Comparison of ENCODE assay signal across 28 cellular contexts in genomic region chr7:101109368-101109767, GRCh38. TPM values are rescaled to one million over a fixed set of nuclear protein-coding genes. Genes with fewer than 3 reads are reported as not detected.
DNase-seq lines count a peak whose midpoint lies in the region; ATAC-seq, FAIRE-seq and TF ChIP-seq lines count a peak whose summit lies in the region.
"Had no signal": no experiment of that assay in that cellular context is flagged by ENCODE, and none has a peak within 500 bp of the region (broad histone marks: within the 10 kb centered on the region; RNA-seq: fewer than 3 reads in every experiment).

No MANE protein-coding gene starts in this region.

- peak overlapping the region; percentile 75 for H3K9ac ChIP-seq in keratinocyte (ENCODE audit: control insufficient read depth, extremely low read depth, insufficient read depth, low read length)

- no peak for FAIRE-seq in keratinocyte (lab: Jason Lieb, UNC)
- FAIRE-seq: TTC549 had no signal

- ATAC-seq in T-helper 17 cell, result no peak
- ATAC-seq: naive thymus-derived CD8-positive, alpha-beta T cell; stimulated activated naive CD8-positive, alpha-beta T cell treated with anti-CD3 and anti-CD28 coated beads, Interleukin-15, amount 100 ng/mL, for 72 hours had no signal

- H3K9me3 Mint-ChIP-seq in Calu3 (ENCODE audit: low read depth, unreplicated experiment), result no peaks in the 10 kb centered on the region
- H3K9me3 Mint-ChIP-seq in endothelial cell (ENCODE audit: unreplicated experiment), result no peaks in the 10 kb centered on the region
- H3K9me3 Mint-ChIP-seq: activated CD4-positive, alpha-beta memory T cell treated with anti-CD3 and anti-CD28 coated beads for 36 hours; activated naive CD4-positive, alpha-beta T cell treated with anti-CD3 and anti-CD28 coated beads, Interleukin-2, amount 10 ng/mL, durations not matched to agents 7 days and 5 days; CD4-positive, alpha-beta T cell; naive thymus-derived CD8-positive, alpha-beta T cell; stimulated activated naive CD8-positive, alpha-beta T cell treated with anti-CD3 and anti-CD28 coated beads, Interleukin-15, amount 100 ng/mL, for 72 hours had no signal

- H3K4me3 ChIP-seq in keratinocyte (ENCODE audit: control insufficient read depth in 2 of 3, extremely low read depth in 1 of 3, insufficient read depth in 2 of 3, low read depth in 1 of 3, low read length in 3 of 3) (no peak overlapping the region), suprapubic skin (no peak overlapping the region)
- H3K4me3 ChIP-seq: SJSA1, smooth muscle cell, transverse colon had no signal

- peak overlapping the region; percentile 93 for H3K27ac ChIP-seq in keratinocyte (ENCODE audit: control insufficient read depth, insufficient read depth, low read length)
- peak overlapping the region; percentile 35 for H3K27ac ChIP-seq in suprapubic skin
- H3K27ac ChIP-seq: SJSA1, transverse colon had no signal

- H3K9me1 ChIP-seq in keratinocyte (ENCODE audit: control insufficient read depth, extremely low read depth, insufficient read depth, low read length), result no peaks in the 10 kb centered on the region

- H3K4me3 Mint-ChIP-seq in Calu3 (ENCODE audit: low read depth, unreplicated experiment) (no peak overlapping the region), T-helper 17 cell (no peak overlapping the region), endothelial cell (ENCODE audit: unreplicated experiment) (no peak overlapping the region)
- H3K4me3 Mint-ChIP-seq: activated CD4-positive, alpha-beta memory T cell treated with anti-CD3 and anti-CD28 coated beads for 36 hours; activated naive CD4-positive, alpha-beta T cell treated with anti-CD3 and anti-CD28 coated beads, Interleukin-2, amount 10 ng/mL, durations not matched to agents 7 days and 5 days; CD4-positive, alpha-beta T cell; naive thymus-derived CD8-positive, alpha-beta T cell had no signal

- H3K36me3 Mint-ChIP-seq in Calu3 (ENCODE audit: insufficient read depth, unreplicated experiment) (no peaks in the 10 kb centered on the region), T-helper 17 cell (ENCODE audit: low read depth) (no peaks in the 10 kb centered on the region), endothelial cell (ENCODE audit: low read depth, unreplicated experiment) (no peaks in the 10 kb centered on the region)
- H3K36me3 Mint-ChIP-seq: activated CD4-positive, alpha-beta memory T cell treated with anti-CD3 and anti-CD28 coated beads for 36 hours; activated naive CD4-positive, alpha-beta T cell treated with anti-CD3 and anti-CD28 coated beads, Interleukin-2, amount 10 ng/mL, durations not matched to agents 7 days and 5 days; naive thymus-derived CD8-positive, alpha-beta T cell had no signal

- H3K27me3 ChIP-seq in keratinocyte (ENCODE audit: control insufficient read depth, extremely low read depth, insufficient read depth, low read length), result no peaks in the 10 kb centered on the region
- no peaks in the 10 kb centered on the region for H3K27me3 ChIP-seq in suprapubic skin
- H3K27me3 ChIP-seq: brain microvascular endothelial cell, SJSA1, transverse colon had no signal

- 61% methylated on average over 6 of the region's 6 CpGs for WGBS in suprapubic skin

- peaks cover 12% of the 10 kb centered on the region for H3K4me1 Mint-ChIP-seq in Calu3 (ENCODE audit: low read depth, unreplicated experiment)
- no peaks in the 10 kb centered on the region for H3K4me1 Mint-ChIP-seq in T-helper 17 cell
- H3K4me1 Mint-ChIP-seq in endothelial cell (ENCODE audit: unreplicated experiment), result no peaks in the 10 kb centered on the region
- H3K4me1 Mint-ChIP-seq: activated naive CD4-positive, alpha-beta T cell treated with anti-CD3 and anti-CD28 coated beads, Interleukin-2, amount 10 ng/mL, durations not matched to agents 7 days and 5 days; naive thymus-derived CD8-positive, alpha-beta T cell had no signal

- H3K27ac Mint-ChIP-seq in Calu3 (ENCODE audit: unreplicated experiment) (peak overlapping the region; percentile 42), T-helper 17 cell (peak overlapping the region; percentile 41), endothelial cell (ENCODE audit: unreplicated experiment) (no peak overlapping the region)
- H3K27ac Mint-ChIP-seq: activated CD4-positive, alpha-beta memory T cell treated with anti-CD3 and anti-CD28 coated beads for 36 hours; activated naive CD4-positive, alpha-beta T cell treated with anti-CD3 and anti-CD28 coated beads, Interleukin-2, amount 10 ng/mL, durations not matched to agents 7 days and 5 days; CD4-positive, alpha-beta T cell had no signal

- intact Hi-C loops in Calu3 (cut with micrococcal nuclease; ENCODE audit: unreplicated experiment), result no loop called here

- H2AFZ ChIP-seq in keratinocyte (ENCODE audit: control insufficient read depth, low read length), result peak overlapping the region; percentile 5

- no peak for TF ChIP-seq EP300 in suprapubic skin (IDR thresholded peaks at IDR 0.05)

- CTCF ChIA-PET in Calu3 (lab: Charles Lee), result no interaction called here

- no peaks in the 10 kb centered on the region for H4K20me1 ChIP-seq in keratinocyte (ENCODE audit: control insufficient read depth, extremely low read depth, insufficient read depth, low read length)

- dilution Hi-C loops in keratinocyte (cut with MboI; ENCODE audit: extremely low pct_ligation_motif_present, low sequenced_read_pairs), result no loop called here

- H3K27me3 Mint-ChIP-seq in Calu3 (ENCODE audit: unreplicated experiment), result no peaks in the 10 kb centered on the region
- peaks cover 19% of the 10 kb centered on the region for H3K27me3 Mint-ChIP-seq in T-helper 17 cell
- peaks cover 2% of the 10 kb centered on the region for H3K27me3 Mint-ChIP-seq in endothelial cell (ENCODE audit: unreplicated experiment)

- no peak for TF ChIP-seq POLR2A in suprapubic skin (IDR thresholded peaks at IDR 0.05)

- H3K9me3 ChIP-seq in T-helper 17 cell (ENCODE audit: control insufficient read depth, low read length, poor library complexity, severe bottlenecking) (no peaks in the 10 kb centered on the region), keratinocyte (ENCODE audit: control insufficient read depth, low read depth, low read length) (no peaks in the 10 kb centered on the region), suprapubic skin (no peaks in the 10 kb centered on the region)
- H3K9me3 ChIP-seq: SJSA1, transverse colon had no signal

- TF ChIP-seq CTCF in Calu3 (IDR thresholded peaks at IDR 0.05; ENCODE audit: unreplicated experiment) (no peak), keratinocyte (optimal IDR thresholded peaks at IDR 0.05 in 1 of 3, IDR thresholded peaks at IDR 0.05 in 1 of 3, conservative IDR thresholded peaks at IDR 0.05 in 1 of 3; ENCODE audit: extremely low read depth in 1 of 3, insufficient read depth in 2 of 3, low read length in 3 of 3) (no peak), suprapubic skin (IDR thresholded peaks at IDR 0.05) (no peak), endothelial cell (IDR thresholded peaks at IDR 0.05; ENCODE audit: unreplicated experiment) (no peak)

- H3K79me2 ChIP-seq in keratinocyte (ENCODE audit: control insufficient read depth, insufficient read depth, low read length), result no peaks in the 10 kb centered on the region

- peaks cover 29% of the 10 kb centered on the region for H3K4me1 ChIP-seq in keratinocyte (ENCODE audit: control insufficient read depth, extremely low read depth, insufficient read depth, low read length)
- H3K4me1 ChIP-seq in suprapubic skin, result peaks cover 23% of the 10 kb centered on the region

- BruUV-seq in Calu3 (replicated peaks; lab: Mats Ljungman, UMichigan), result no TSS peak

- no peak for DNase-seq in Calu3
- no peak for DNase-seq in T-helper 17 cell
- no peak for DNase-seq in keratinocyte (ENCODE audit: low read depth, low spot score)
- no peak for DNase-seq in suprapubic skin (ENCODE audit: low spot score in 2 of 2)
- DNase-seq in activated CD8-positive, alpha-beta memory T cell treated with anti-CD3 and anti-CD28 coated beads, Interleukin-2, amount 50 U/mL, for 48 hours, result no peak
- DNase-seq in endothelial cell (ENCODE audit: low spot score), result no peak
- no peak for DNase-seq in NOMO-1 treated with dmso at 0.1 percent for 144 hours (lab: John Stamatoyannopoulos, UW; ENCODE audit: unreplicated experiment)
- DNase-seq: activated CD4-positive, alpha-beta memory T cell treated with anti-CD3 and anti-CD28 coated beads for 36 hours; activated CD4-positive, CD25-positive, alpha-beta regulatory T cell treated with anti-CD3 and anti-CD28 coated beads, Interleukin-2, amount 50 U/mL, for 72 hours; activated CD8-positive, alpha-beta memory T cell treated with anti-CD3 and anti-CD28 coated beads, Interleukin-2, amount 50 U/mL, for 4 hours; activated naive CD4-positive, alpha-beta T cell treated with anti-CD3 and anti-CD28 coated beads, Interleukin-2, amount 10 ng/mL, durations not matched to agents 7 days and 5 days; brain microvascular endothelial cell; CD4-positive, alpha-beta T cell; effector CD8-positive, alpha-beta T cell; mesendoderm; naive thymus-derived CD8-positive, alpha-beta T cell; NCI-H1092; NCI-H187 treated with DMSO at 0.1 percent for 48 hours; NCI-H526; occipital lobe; stimulated activated CD4-positive, alpha-beta T cell treated with anti-CD3 and anti-CD28 coated beads, Interleukin-1b, Interleukin-23, amount 100 ng/mL, for 48 hours; stimulated activated CD8-positive, alpha-beta memory T cell treated with anti-CD3 and anti-CD28 coated beads, Interleukin-4, amount 100 ng/mL, for 48 hours; stimulated activated naive CD8-positive, alpha-beta T cell treated with anti-CD3 and anti-CD28 coated beads, Interleukin-15, amount 100 ng/mL, for 72 hours; T-helper 1 cell; transverse colon had no signal

- H3K4me2 ChIP-seq in keratinocyte (ENCODE audit: control insufficient read depth, extremely low read depth, insufficient read depth, low read depth, low read length), result peak overlapping the region; percentile 58
- H3K4me2 ChIP-seq: smooth muscle cell had no signal

- H3K36me3 ChIP-seq in keratinocyte (ENCODE audit: control insufficient read depth in 2 of 2, extremely low read depth in 1 of 2, insufficient read depth in 2 of 2, low read length in 2 of 2) (no peaks in the 10 kb centered on the region), suprapubic skin (no peaks in the 10 kb centered on the region)
- H3K36me3 ChIP-seq: brain microvascular endothelial cell, SJSA1, transverse colon had no signal

RNA-seq across cellular contexts. Expression of gene SERPINE1, which starts 17.5 kb away (rescaled TPM):
- total RNA-seq in Calu3 (2022), result 1.1 and 1.8 TPM in 2 replicates
- 1 to 10 TPM in 1 of 2 donors, under 1 TPM in 1; 0.32 to 2.5 TPM for total RNA-seq in T-helper 17 cell
- polyA plus RNA-seq in keratinocyte, result 522 to 820 TPM (median 808 TPM) in 3 replicates
- polyA plus RNA-seq in keratinocyte (2011; ENCODE audit: low read depth), result 34.7 TPM
- 285 and 359 TPM in 2 replicates for polyA plus RNA-seq in keratinocyte (2011; cell fraction: cytosol; rRNA removed)
- 835 and 1,052 TPM in 2 replicates for polyA plus RNA-seq in keratinocyte (2011; cell fraction: nucleus; rRNA removed)
- polyA plus RNA-seq in keratinocyte (2012; ENCODE audit: low replicate concordance), result 93.7 and 469 TPM in 2 replicates
- polyA minus RNA-seq in keratinocyte, result 678 to 1,056 TPM (median 837 TPM) in 3 replicates
- polyA minus RNA-seq in keratinocyte (2011; cell fraction: cytosol; rRNA and poly(A)+ RNA removed), result 628 TPM
- polyA minus RNA-seq in keratinocyte (2011; cell fraction: nucleus; rRNA and poly(A)+ RNA removed), result 723 and 866 TPM in 2 replicates
- 10 to 100 TPM in 2 of 4 donors, 1 to 10 TPM in 2; 6.7 to 22.9 (median 13.0) TPM for total RNA-seq in suprapubic skin
- 0.80 TPM for total RNA-seq in endothelial cell (ENCODE audit: unreplicated experiment)
- polyA plus RNA-seq: naive thymus-derived CD8-positive, alpha-beta T cell had no signal

RNA-seq across cellular contexts. Expression of gene TRIM56, which starts 24.1 kb away (rescaled TPM):
- total RNA-seq in Calu3 (2022), result 44.5 and 62.6 TPM in 2 replicates
- total RNA-seq in T-helper 17 cell, result 10 to 100 TPM; 38.4 to 46.6 TPM
- 3.0 to 3.9 TPM (median 3.6 TPM) in 3 replicates for polyA plus RNA-seq in keratinocyte
- 3.5 TPM for polyA plus RNA-seq in keratinocyte (2011; ENCODE audit: low read depth)
- 1.9 and 2.2 TPM in 2 replicates for polyA plus RNA-seq in keratinocyte (2011; cell fraction: cytosol; rRNA removed)
- 10.0 and 14.9 TPM in 2 replicates for polyA plus RNA-seq in keratinocyte (2011; cell fraction: nucleus; rRNA removed)
- 6.4 and 13.0 TPM in 2 replicates for polyA plus RNA-seq in keratinocyte (2012; ENCODE audit: low replicate concordance)
- polyA minus RNA-seq in keratinocyte, result 3.2 to 11.9 TPM (median 7.8 TPM) in 3 replicates
- 8.6 TPM for polyA minus RNA-seq in keratinocyte (2011; cell fraction: cytosol; rRNA and poly(A)+ RNA removed)
- polyA minus RNA-seq in keratinocyte (2011; cell fraction: nucleus; rRNA and poly(A)+ RNA removed), result 6.0 and 10.9 TPM in 2 replicates
- total RNA-seq in suprapubic skin, result 10 to 100 TPM; 12.1 to 28.9 (median 17.8) TPM
- 5.3 TPM for total RNA-seq in endothelial cell (ENCODE audit: unreplicated experiment)

RNA-seq across cellular contexts. Expression of gene AP1S1, which starts 44.9 kb away (rescaled TPM):
- total RNA-seq in Calu3 (2022) (45.6 and 61.6 TPM in 2 replicates), T-helper 17 cell (10 to 100 TPM in 1 of 2 donors, 1 to 10 TPM in 1; 9.7 to 11.7 TPM), suprapubic skin (10 to 100 TPM; 28.5 to 66.5 (median 50.0) TPM), endothelial cell (ENCODE audit: unreplicated experiment) (45.6 TPM)
- polyA plus RNA-seq in keratinocyte, result 279 to 310 TPM (median 289 TPM) in 3 replicates
- polyA plus RNA-seq in keratinocyte (2011; ENCODE audit: low read depth), result 177 TPM
- polyA plus RNA-seq in keratinocyte (2011; cell fraction: cytosol; rRNA removed), result 272 and 352 TPM in 2 replicates
- 191 and 237 TPM in 2 replicates for polyA plus RNA-seq in keratinocyte (2011; cell fraction: nucleus; rRNA removed)
- 194 and 251 TPM in 2 replicates for polyA plus RNA-seq in keratinocyte (2012; ENCODE audit: low replicate concordance)
- 89.4 to 186 TPM (median 148 TPM) in 3 replicates for polyA minus RNA-seq in keratinocyte
- polyA minus RNA-seq in keratinocyte (2011; cell fraction: cytosol; rRNA and poly(A)+ RNA removed), result 164 TPM
- polyA minus RNA-seq in keratinocyte (2011; cell fraction: nucleus; rRNA and poly(A)+ RNA removed), result 32.7 and 46.5 TPM in 2 replicates

RNA-seq across cellular contexts. Expression of gene VGF, which starts 56.0 kb away (rescaled TPM):
- 0.14 and 0.81 TPM in 2 replicates for total RNA-seq in Calu3 (2022)
- total RNA-seq in T-helper 17 cell, result not detected
- 0.04 to 0.06 TPM in 2 of 3 replicates, not detected in the other for polyA plus RNA-seq in keratinocyte
- polyA plus RNA-seq in keratinocyte (2011; ENCODE audit: low read depth), result 0.16 TPM
- 0.12 TPM in 1 of 2 replicates, not detected in the other for polyA plus RNA-seq in keratinocyte (2011; cell fraction: cytosol; rRNA removed)
- 0.13 TPM in 1 of 2 replicates, not detected in the other for polyA plus RNA-seq in keratinocyte (2011; cell fraction: nucleus; rRNA removed)
- 0.15 and 0.55 TPM in 2 replicates for polyA plus RNA-seq in keratinocyte (2012; ENCODE audit: low replicate concordance)
- not detected in 3 replicates for polyA minus RNA-seq in keratinocyte
- not detected for polyA minus RNA-seq in keratinocyte (2011; cell fraction: cytosol; rRNA and poly(A)+ RNA removed)
- not detected in 2 replicates for polyA minus RNA-seq in keratinocyte (2011; cell fraction: nucleus; rRNA and poly(A)+ RNA removed)
- under 1 TPM in 3 of 4 donors, not detected in 1; 0.38 to 0.99 (median 0.59) TPM for total RNA-seq in suprapubic skin
- total RNA-seq in endothelial cell (ENCODE audit: unreplicated experiment), result 0.77 TPM
- total RNA-seq: activated CD4-positive, alpha-beta memory T cell treated with anti-CD3 and anti-CD28 coated beads for 36 hours; CD4-positive, alpha-beta T cell; naive thymus-derived CD8-positive, alpha-beta T cell; SJSA1 had no signal
- polyA plus RNA-seq: naive thymus-derived CD8-positive, alpha-beta T cell had no signal
